In genomic region chr10:45001382-45002148, GRCh38 we compare ENCODE assay signal across 8 cellular contexts. TPM values are rescaled to one million over a fixed set of nuclear protein-coding genes. Genes with fewer than 3 reads are reported as not detected.
DNase-seq lines count a peak whose midpoint lies in the region; ATAC-seq and TF ChIP-seq lines count a peak whose summit lies in the region.

No MANE protein-coding gene starts in this region.

- peaks cover 8% of the 10 kb centered on the region for H3K4me1 Mint-ChIP-seq in type B pancreatic cell (ENCODE audit: unreplicated experiment)

- H3K23ac ChIP-seq in neuronal stem cell (ENCODE audit: low read depth, low read length, poor library complexity): no peak overlapping the region

- H3K18ac ChIP-seq in neuronal stem cell (ENCODE audit: low read length): no peak overlapping the region

- WGBS in neuronal stem cell (ENCODE audit: extremely low coverage in 2 of 2, insufficient read length in 2 of 2, insufficient replicate concordance in 1 of 2), 2 donors: no CpG with 5 or more reads among the region's 13 CpGs

- H4K91ac ChIP-seq in neuronal stem cell (ENCODE audit: low read depth, low read length, poor library complexity): no peak overlapping the region

- H3K4me3 Mint-ChIP-seq in type B pancreatic cell: peak overlapping the region; percentile 94

- H3K9me3 ChIP-seq in neuronal stem cell (replicated peaks in 1 of 2; ENCODE audit: control insufficient read depth in 2 of 2, insufficient read depth in 1 of 2, low read depth in 1 of 2, low read length in 2 of 2): peaks cover 6 to 39% of the 10 kb centered on the region in 2 donors

- H3K36me3 ChIP-seq in neuronal stem cell (replicated peaks in 1 of 2; ENCODE audit: control insufficient read depth in 2 of 2, insufficient read depth in 2 of 2, low read length in 2 of 2): peaks cover 12 to 38% of the 10 kb centered on the region in 2 donors

- no peak overlapping the region for H2BK12ac ChIP-seq in neuronal stem cell (ENCODE audit: low read length)

- H2AFZ ChIP-seq in neuronal stem cell (ENCODE audit: low read length): peak overlapping the region; percentile 86

- no peaks in the 10 kb centered on the region for H3K79me1 ChIP-seq in neuronal stem cell (ENCODE audit: low read depth, low read length)

- H3K4me2 ChIP-seq in neuronal stem cell (ENCODE audit: insufficient read depth, low read length, poor library complexity, severe bottlenecking): peak overlapping the region; percentile 71

- H2BK5ac ChIP-seq in neuronal stem cell (ENCODE audit: low read length): no peak overlapping the region

- peaks cover 0 to 5% of the 10 kb centered on the region in 2 donors for H3K4me1 ChIP-seq in neuronal stem cell (ENCODE audit: control insufficient read depth in 2 of 2, insufficient read depth in 1 of 2, low read depth in 1 of 2, low read length in 2 of 2)

- peak overlapping the region; percentile 22 for H2AK5ac ChIP-seq in neuronal stem cell (ENCODE audit: low read depth, low read length)

- H3K4me3 ChIP-seq in foreskin fibroblast (ENCODE audit: low read depth in 1 of 2, low read length in 2 of 2) (peak overlapping the region; percentile 59 to 72), neuronal stem cell (ENCODE audit: low read length in 2 of 2) (peak overlapping the region; percentile 75 to 86)

- H3K27me3 Mint-ChIP-seq in type B pancreatic cell: no peaks in the 10 kb centered on the region

- no peak overlapping the region for H3K9ac ChIP-seq in neuronal stem cell (ENCODE audit: low read depth, low read length, poor library complexity)

- peak; percentile 12 for DNase-seq in COLO829 (ENCODE audit: low spot score)
- DNase-seq in NOMO-1 treated with DMSO at 0.1 percent for 48 hours (lab: John Stamatoyannopoulos, UW; ENCODE audit: unreplicated experiment): peak; percentile 73
- DNase-seq in activated T-helper 9 cell treated with anti-CD3 and anti-CD28 coated beads, Interleukin-2, amount 50 U/mL, for 16 hours (ENCODE audit: low read depth): peak; percentile 29
- DNase-seq in foreskin fibroblast: peak; percentile 61 to 74
- no peak for DNase-seq in neuronal stem cell (ENCODE audit: low spot score)
- no peak for DNase-seq in type B pancreatic cell (ENCODE audit: extremely low spot score, unreplicated experiment)

- no peak overlapping the region for H3K27ac ChIP-seq in neuronal stem cell (replicated peaks; ENCODE audit: low read length)

- H3K27me3 ChIP-seq in neuronal stem cell (ENCODE audit: control insufficient read depth in 3 of 3, insufficient read depth in 3 of 3, low read depth in 1 of 3, low read length in 3 of 3): no peaks in the 10 kb centered on the region

- H3K27ac Mint-ChIP-seq in type B pancreatic cell: peak overlapping the region; percentile 94

- H2BK15ac ChIP-seq in neuronal stem cell (ENCODE audit: low read length): no peak overlapping the region

- TF ChIP-seq CTCF in foreskin fibroblast (IDR thresholded peaks at IDR 0.05; ENCODE audit: low read depth, low read length): peak; percentile 13
- TF ChIP-seq CTCF in type B pancreatic cell (conservative IDR thresholded peaks at IDR 0.05): peak; percentile 68

- H3K4ac ChIP-seq in neuronal stem cell (ENCODE audit: low read length): no peak overlapping the region

- ATAC-seq in GM19324 (IDR thresholded peaks at IDR 0.05; ENCODE audit: low FRiP score, unreplicated experiment) (peak; percentile 83), HG03354 (IDR thresholded peaks at IDR 0.05; ENCODE audit: poor library complexity, severe bottlenecking, unreplicated experiment) (peak; percentile 90)

- H2BK120ac ChIP-seq in neuronal stem cell (ENCODE audit: low read depth, low read length): peak overlapping the region; percentile 2

- H3K14ac ChIP-seq in neuronal stem cell (ENCODE audit: low read length): peak overlapping the region; percentile 22

- H3K36me3 Mint-ChIP-seq in type B pancreatic cell: peaks cover 43% of the 10 kb centered on the region

- H3K9me3 Mint-ChIP-seq in type B pancreatic cell: peaks cover 3% of the 10 kb centered on the region

- H4K8ac ChIP-seq in neuronal stem cell (ENCODE audit: low read depth, low read length): no peak overlapping the region

RNA-seq across cellular contexts. Expression of gene ZNF22, which starts 0.8 kb away (rescaled TPM):
- 65.4 TPM for polyA plus RNA-seq in neuronal stem cell (2013, experiment 1 of 2)
- polyA plus RNA-seq in neuronal stem cell (2013, experiment 2 of 2): 66.3 TPM
- 23.5 and 39.0 TPM in 2 replicates for total RNA-seq in type B pancreatic cell (ENCODE audit: low replicate concordance)

RNA-seq across cellular contexts. Expression of gene DEPP1, which starts 23.0 kb away (rescaled TPM):
- 0.22 TPM for polyA plus RNA-seq in neuronal stem cell (2013, experiment 1 of 2)
- polyA plus RNA-seq in neuronal stem cell (2013, experiment 2 of 2): 0.26 TPM
- 25.7 and 53.0 TPM in 2 replicates for total RNA-seq in type B pancreatic cell (ENCODE audit: low replicate concordance)

RNA-seq across cellular contexts. Expression of gene RASSF4, which starts 42.0 kb away (rescaled TPM):
- 13.0 TPM for polyA plus RNA-seq in neuronal stem cell (2013, experiment 1 of 2)
- polyA plus RNA-seq in neuronal stem cell (2013, experiment 2 of 2): 13.1 TPM
- 22.7 and 27.9 TPM in 2 replicates for total RNA-seq in type B pancreatic cell (ENCODE audit: low replicate concordance)

Comparison
In these comparisons a context has a peak if more than half of its experiments do, and no peak if none do; other contexts are left out.
1. DNase-seq: peak in COLO829 (single experiment), NOMO-1 treated with DMSO at 0.1 percent for 48 hours (single experiment), activated T-helper 9 cell treated with anti-CD3 and anti-CD28 coated beads, Interleukin-2, amount 50 U/mL, for 16 hours (single experiment) and foreskin fibroblast (2 of 2); none in neuronal stem cell (single experiment) and type B pancreatic cell (single experiment).